2 cellular contexts compared by ENCODE assay signal in the genomic region with DNA sequence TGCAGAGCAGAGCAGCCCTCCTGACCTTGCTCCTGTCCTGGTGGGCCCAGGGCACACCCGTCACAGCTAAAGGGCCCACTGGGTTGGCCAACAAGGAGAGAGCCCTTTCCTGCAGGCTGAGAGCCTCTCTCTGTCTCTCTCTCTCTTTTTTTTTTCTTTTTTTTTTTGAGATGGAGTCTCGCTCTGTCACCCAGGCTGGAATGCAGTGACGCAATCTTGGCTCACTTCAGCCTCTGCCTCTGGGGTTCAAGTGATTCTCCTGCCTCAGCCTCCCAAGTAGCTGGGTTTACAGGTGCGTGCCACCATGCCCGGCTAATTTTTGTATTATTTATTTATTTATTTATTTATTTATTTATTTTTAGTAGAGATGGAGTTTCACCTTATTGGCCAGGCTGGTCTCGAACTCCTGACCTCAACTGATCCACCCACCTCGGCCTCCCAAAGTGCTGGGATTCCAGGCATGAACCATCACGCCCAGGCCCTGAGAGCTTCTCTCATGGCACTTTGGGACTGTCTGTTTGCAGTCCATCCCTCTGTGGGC. TPM values are rescaled to one million over a fixed set of nuclear protein-coding genes. Genes with fewer than 3 reads are reported as not detected.
"Had no signal": no experiment of that assay in that cellular context is flagged by ENCODE, and none has a peak within 500 bp of the region (broad histone marks: within the 10 kb centered on the region; RNA-seq: fewer than 3 reads in every experiment).

No MANE protein-coding gene starts in this region.

RNA-seq across cellular contexts. Expression of a gene that starts 23.6 kb away (rescaled TPM):
- polyA plus RNA-seq: H1, HepG2 had no signal
